1 cellular context compared by ENCODE assay signal in the genomic region with DNA sequence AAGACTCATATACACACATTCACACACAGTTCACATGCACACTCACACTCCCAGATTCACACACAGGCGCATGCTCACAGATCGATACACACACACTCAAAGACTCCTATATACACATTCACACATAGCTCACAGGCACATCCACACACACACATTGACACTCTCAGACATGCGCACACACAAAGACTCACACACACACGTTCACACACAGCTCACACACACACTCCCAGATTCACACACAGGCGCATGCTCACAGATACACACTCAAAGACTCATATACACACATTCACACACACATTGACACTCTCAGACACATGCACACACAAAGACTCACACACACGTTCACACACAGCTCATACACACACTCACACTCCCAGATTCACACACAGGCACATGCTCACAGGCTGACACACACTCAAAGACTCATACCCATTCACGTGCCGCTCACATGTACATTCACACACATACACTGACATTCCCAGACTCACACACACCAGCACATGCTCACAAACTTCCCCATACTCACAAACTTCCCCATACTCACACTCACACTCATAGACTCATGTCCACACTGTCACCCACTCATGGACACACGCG.
TF ChIP-seq lines count a peak whose summit lies in the region.

No MANE protein-coding gene starts in this region.

TF ChIP-seq in A549, 52 proteins besides CTCF, POLR2A, EP300 and RAD21:
- no peak for TF ChIP-seq ESRRA (IDR thresholded peaks at IDR 0.05; ENCODE audit: borderline replicate concordance, low read length)
- TF ChIP-seq RARB (CRISPR knock-in tag; IDR thresholded peaks at IDR 0.05): no peak
- no peak for TF ChIP-seq CBX8 (IDR thresholded peaks at IDR 0.05)
- TF ChIP-seq GATA3 (IDR thresholded peaks at IDR 0.05; ENCODE audit: borderline replicate concordance): no peak
- no peak for TF ChIP-seq FOSL2 (IDR thresholded peaks at IDR 0.05)
- TF ChIP-seq FOSL2 (CRISPR knock-in tag; IDR thresholded peaks at IDR 0.05): no peak
- TF ChIP-seq JUN (IDR thresholded peaks at IDR 0.05): no peak
- TF ChIP-seq ZFP36 (IDR thresholded peaks at IDR 0.05; ENCODE audit: borderline replicate concordance, partially characterized antibody): no peak
